31 cellular contexts compared by ENCODE assay signal in genomic region chr3:39605837-39606236, GRCh38.
A peak's percentile ranks its signal among the peaks of the same experiment; 100 is the strongest.
DNase-seq lines count a peak whose midpoint lies in the region; ATAC-seq, FAIRE-seq and TF ChIP-seq lines count a peak whose summit lies in the region.
"Had no signal": no experiment of that assay in that cellular context is flagged by ENCODE, and none has a peak within 500 bp of the region (broad histone marks: within the 10 kb centered on the region; RNA-seq: fewer than 3 reads in every experiment).

No MANE protein-coding gene starts in this region.

- in situ Hi-C loops in K562 (cut with MboI) = no loop called here

- no peaks in the 10 kb centered on the region for H3K9me1 ChIP-seq in K562 (ENCODE audit: control insufficient read depth, insufficient read depth, low read length)

- 0% methylated on average over 1 of the region's 1 CpG for WGBS in A549 (ENCODE audit: missing lambda C conversion rate)
- WGBS in K562 (ENCODE audit: insufficient coverage, low coverage, missing lambda C conversion rate) = 6% methylated on average over 1 of the region's 1 CpG

- H3K27me3 Mint-ChIP-seq in CD8-positive, alpha-beta T cell (ENCODE audit: low read depth) = peaks cover 16% of the 10 kb centered on the region

- H3K9me3 Mint-ChIP-seq in CD8-positive, alpha-beta T cell = peaks cover 11% of the 10 kb centered on the region
- H3K9me3 Mint-ChIP-seq: CD4-positive, alpha-beta T cell had no signal

- no peak for DNase-seq in A549 (ENCODE audit: low read depth in 1 of 2, low spot score in 1 of 2)
- no peak for DNase-seq in K562 (ENCODE audit: extremely low read depth in 1 of 4, low spot score in 3 of 4)
- no peak for DNase-seq in CD8-positive, alpha-beta T cell
- DNase-seq in hepatic stellate cell (ENCODE audit: low spot score) = no peak
- DNase-seq: 8988T; ACHN; AML-193; BE2C; C1 segment of cervical spinal cord; Caco-2; Calu3; CD4-positive, alpha-beta memory T cell; CD4-positive, alpha-beta T cell; CD4-positive, CD25-positive, alpha-beta regulatory T cell; CD8-positive, alpha-beta memory T cell; COR-L47; DMS 273 treated with DMSO at 0.1 percent for 48 hours; DMS153; DMS53; DMS79; DMS79 treated with DMSO at 0.1 percent for 48 hours; DND-41; EL had no signal

- no peak overlapping the region for H3K4me3 Mint-ChIP-seq in CD8-positive, alpha-beta T cell
- H3K4me3 Mint-ChIP-seq: B cell; CD14-positive monocyte; CD4-positive, alpha-beta memory T cell; CD4-positive, alpha-beta T cell; CD4-positive, CD25-positive, alpha-beta regulatory T cell; CD8-positive, alpha-beta memory T cell had no signal

- H4K20me1 ChIP-seq in K562 (replicated peaks; ENCODE audit: control insufficient read depth, insufficient read depth, low read length) = no peaks in the 10 kb centered on the region
- H4K20me1 ChIP-seq: BLaER1; BLaER1 treated with 17β-estradiol and CSF1 and Interleukin-3, amounts not matched to agents 10 nM and 100 nM had no signal

- TF ChIP-seq RAD21 in A549 (conservative IDR thresholded peaks at IDR 0.05 in 1 of 2, IDR thresholded peaks at IDR 0.05 in 1 of 2) (no peak), K562 (CRISPR knock-in tag; conservative IDR thresholded peaks at IDR 0.05 in 1 of 2, IDR thresholded peaks at IDR 0.05 in 1 of 2) (no peak)

- H3K36me3 ChIP-seq in K562 (ENCODE audit: control insufficient read depth, insufficient read depth, low read length) = no peaks in the 10 kb centered on the region
- H3K36me3 ChIP-seq in CD8-positive, alpha-beta T cell (ENCODE audit: insufficient read depth, low read length) = no peaks in the 10 kb centered on the region
- H3K36me3 ChIP-seq: BE2C; BLaER1; BLaER1 treated with 17β-estradiol and CSF1 and Interleukin-3, amounts not matched to agents 10 nM and 100 nM had no signal

- BruUV-seq in K562 (replicated peaks; lab: Mats Ljungman, UMichigan) = no TSS peak

- TF ChIP-seq CTCF in A549 (IDR thresholded peaks at IDR 0.05) (no peak), K562 (IDR thresholded peaks at IDR 0.05 in 2 of 3, conservative IDR thresholded peaks at IDR 0.05 in 1 of 3; ENCODE audit: insufficient read depth in 2 of 3, low read depth in 1 of 3, low read length in 3 of 3) (no peak)
- TF ChIP-seq CTCF in CD8-positive, alpha-beta T cell (IDR thresholded peaks at IDR 0.05) = no peak

- no peak overlapping the region for H2AFZ ChIP-seq in K562 (ENCODE audit: low read depth, low read length)

- no peaks in the 10 kb centered on the region for H3K4me1 Mint-ChIP-seq in CD8-positive, alpha-beta T cell (ENCODE audit: low read depth)
- H3K4me1 Mint-ChIP-seq: B cell; CD14-positive monocyte; CD4-positive, alpha-beta memory T cell; CD4-positive, CD25-positive, alpha-beta regulatory T cell; CD8-positive, alpha-beta memory T cell had no signal

- no peaks in the 10 kb centered on the region for H3K79me2 ChIP-seq in K562 (ENCODE audit: control insufficient read depth, insufficient read depth, low read length)

- no peak overlapping the region for H3K4me3 ChIP-seq in A549
- H3K4me3 ChIP-seq in K562 = no peak overlapping the region
- H3K4me3 ChIP-seq in CD8-positive, alpha-beta T cell (ENCODE audit: low read depth, low read length) = no peak overlapping the region
- H3K4me3 ChIP-seq: BLaER1; BLaER1 treated with 17β-estradiol and CSF1 and Interleukin-3, amounts not matched to agents 10 nM and 100 nM had no signal

- CTCF ChIA-PET in A549 (lab: Yijun Ruan, JAX) = no interaction called here
- CTCF ChIA-PET in K562 (lab: Yijun Ruan, JAX; ENCODE audit: low intra/inter-chr PET ratio) = no interaction called here
- CTCF ChIA-PET in CD8-positive, alpha-beta T cell (lab: Charles Lee) = no interaction called here

- TF ChIP-seq POLR2A in A549 (IDR thresholded peaks at IDR 0.05; ENCODE audit: low read length) = no peak
- no peak for TF ChIP-seq POLR2A in K562 (conservative IDR thresholded peaks at IDR 0.05)

- no peak for FAIRE-seq in A549 (lab: Jason Lieb, UNC)
- FAIRE-seq in K562 (lab: Jason Lieb, UNC) = no peak
- FAIRE-seq: A204.1, D721Med had no signal

- peaks cover 0 to 11% of the 10 kb centered on the region in 2 experiments; a peak in 2 of 5 replicates for H3K27me3 ChIP-seq in K562 (ENCODE audit: control insufficient read depth in 2 of 2, insufficient read depth in 2 of 2, low read length in 2 of 2)
- H3K27me3 ChIP-seq in CD8-positive, alpha-beta T cell (ENCODE audit: insufficient read depth, low read length) = no peaks in the 10 kb centered on the region
- H3K27me3 ChIP-seq: BE2C; BLaER1; BLaER1 treated with 17β-estradiol and CSF1 and Interleukin-3, amounts not matched to agents 10 nM and 100 nM had no signal

- POLR2A ChIA-PET in A549 (lab: Yijun Ruan, JAX) (no interaction called here), K562 (lab: Yijun Ruan, JAX) (no interaction called here)
- POLR2A ChIA-PET in CD8-positive, alpha-beta T cell (lab: Charles Lee) = no interaction called here

- no peak overlapping the region for H3K9ac ChIP-seq in K562 (ENCODE audit: insufficient read depth in 1 of 2, low read depth in 2 of 2, low read length in 2 of 2)
- H3K9ac ChIP-seq: BLaER1; BLaER1 treated with 17β-estradiol and CSF1 and Interleukin-3, amounts not matched to agents 10 nM and 100 nM had no signal

- intact Hi-C loops in K562 (cut with micrococcal nuclease) = no loop called here
- intact Hi-C loops in CD8-positive, alpha-beta T cell (cut with DNase I, micrococcal nuclease) = no loop called here

- H3K27ac Mint-ChIP-seq in CD8-positive, alpha-beta T cell = no peak overlapping the region
- H3K27ac Mint-ChIP-seq: B cell; CD14-positive monocyte; CD4-positive, alpha-beta T cell; CD4-positive, CD25-positive, alpha-beta regulatory T cell; CD8-positive, alpha-beta memory T cell had no signal

- no peaks in the 10 kb centered on the region for H3K9me3 ChIP-seq in A549
- H3K9me3 ChIP-seq in K562 (replicated peaks; ENCODE audit: control insufficient read depth, insufficient read depth, low read depth, low read length) = no peaks in the 10 kb centered on the region
- H3K9me3 ChIP-seq in CD8-positive, alpha-beta T cell (ENCODE audit: low read length) = no peaks in the 10 kb centered on the region
- H3K9me3 ChIP-seq: BE2C, BLaER1, Caco-2 had no signal

- H3K27ac ChIP-seq in A549 = no peak overlapping the region
- H3K27ac ChIP-seq in K562 (ENCODE audit: extremely low read depth, low read depth, low read length) = no peak overlapping the region
- no peak overlapping the region for H3K27ac ChIP-seq in CD8-positive, alpha-beta T cell (ENCODE audit: low read depth, low read length)
- H3K27ac ChIP-seq: 22Rv1; BLaER1; BLaER1 treated with 17β-estradiol and CSF1 and Interleukin-3, amounts not matched to agents 10 nM and 100 nM; C4-2B had no signal

- H3K36me3 Mint-ChIP-seq in CD8-positive, alpha-beta T cell = no peaks in the 10 kb centered on the region
- H3K36me3 Mint-ChIP-seq: CD14-positive monocyte; CD4-positive, alpha-beta memory T cell; CD4-positive, CD25-positive, alpha-beta regulatory T cell had no signal

- H3K4me1 ChIP-seq in A549 (no peaks in the 10 kb centered on the region), K562 (replicated peaks in 1 of 2; ENCODE audit: control insufficient read depth in 2 of 2, insufficient read depth in 2 of 2, low read length in 2 of 2) (no peaks in the 10 kb centered on the region)
- H3K4me1 ChIP-seq in CD8-positive, alpha-beta T cell (ENCODE audit: insufficient read depth, low read length) = no peaks in the 10 kb centered on the region
- H3K4me1 ChIP-seq: BE2C, BLaER1, Caco-2 had no signal

- no peak for ATAC-seq in A549
- no peak for ATAC-seq in K562
- no peak for ATAC-seq in CD8-positive, alpha-beta T cell

- no peak for TF ChIP-seq EP300 in A549 (IDR thresholded peaks at IDR 0.05)
- TF ChIP-seq EP300 in K562 (IDR thresholded peaks at IDR 0.05; ENCODE audit: low read length) = no peak

- no peak overlapping the region for H3K4me2 ChIP-seq in A549
- H3K4me2 ChIP-seq in K562 (ENCODE audit: insufficient read depth, low read length) = no peak overlapping the region
- H3K4me2 ChIP-seq: BLaER1; BLaER1 treated with 17β-estradiol and CSF1 and Interleukin-3, amounts not matched to agents 10 nM and 100 nM had no signal

TF ChIP-seq in A549, 52 proteins besides CTCF, POLR2A, EP300 and RAD21:
- TF ChIP-seq FOSL2 (IDR thresholded peaks at IDR 0.05) (no peak), FOSL2 (CRISPR knock-in tag; IDR thresholded peaks at IDR 0.05) (no peak), CHD4 (IDR thresholded peaks at IDR 0.05; ENCODE audit: borderline replicate concordance) (no peak), MAFK (IDR thresholded peaks at IDR 0.05; ENCODE audit: partially characterized antibody) (peak; percentile 5)

TF ChIP-seq in K562, 482 proteins besides CTCF, POLR2A, EP300 and RAD21 (continues in another document):
- no peak for TF ChIP-seq HBP1 (CRISPR knock-in tag; IDR thresholded peaks at IDR 0.05)
- TF ChIP-seq E2F5 (CRISPR knock-in tag; IDR thresholded peaks at IDR 0.05) = no peak
- TF ChIP-seq DIDO1 (tag; IDR thresholded peaks at IDR 0.05; ENCODE audit: low read depth) = no peak
- peak; percentile 52 for TF ChIP-seq C11orf30 (IDR thresholded peaks at IDR 0.05; ENCODE audit: low read depth)
- TF ChIP-seq ZNF263 (CRISPR knock-in tag; IDR thresholded peaks at IDR 0.05; ENCODE audit: borderline replicate concordance) = no peak

Comparison
In these comparisons a context has a peak if more than half of its experiments do, and no peak if none do; other contexts are left out.
1. Of the 35 proteins assayed by ChIP-seq in both K562 and A549: peak only in K562: none; only in A549: MAFK; in both: none; in neither: 34.